In genomic region chr6:47598367-47598766, GRCh38 we compare ENCODE assay signal across 29 cellular contexts.
"Had no signal": no experiment of that assay in that cellular context is flagged by ENCODE, and none has a peak within 500 bp of the region (broad histone marks: within the 10 kb centered on the region; RNA-seq: fewer than 3 reads in every experiment).

No MANE protein-coding gene starts in this region.

- ATAC-seq: stimulated activated effector memory CD8-positive, alpha-beta T cell treated with anti-CD3 and anti-CD28 coated beads, Interleukin-12 subunit alpha, Interleukin-12 subunit beta, amount 100 ng/mL, for 72 hours; stimulated activated memory B cell treated with anti-CD40 and anti-IgM and Interleukin-4, amounts not matched to agents 10 μg/mL and 1 μg/mL and 100 μg/mL, for 72 hours; stimulated activated naive B cell treated with anti-CD40 and anti-IgM and Interleukin-4, amounts not matched to agents 10 μg/mL and 1 μg/mL and 100 μg/mL, for 72 hours; stimulated activated naive CD8-positive, alpha-beta T cell treated with anti-CD3 and anti-CD28 coated beads, Interleukin-15, amount 100 ng/mL, for 72 hours; stimulated activated naive CD8-positive, alpha-beta T cell treated with anti-CD3 and anti-CD28 coated beads, Interleukin-15, Interleukin-2, amounts not matched to agents 100 U/mL and 50 U/mL, for 24 hours; upper lobe of right lung had no signal

- H3K36me3 ChIP-seq: uterus had no signal

- H3K4me3 ChIP-seq: stomach, suprapubic skin, testis, thoracic aorta, thyroid gland, tibial artery, tibial nerve, transverse colon, upper lobe of left lung, upper lobe of right lung, uterus, vagina had no signal

- H3K4me1 ChIP-seq: stomach, testis, thyroid gland, tibial artery, tibial nerve, upper lobe of left lung, upper lobe of right lung, uterus, vagina had no signal

- H3K27ac ChIP-seq: stomach, suprapubic skin, testis, thoracic aorta, thyroid gland, tibial artery, tibial nerve, transverse colon, upper lobe of left lung, upper lobe of right lung, uterus, vagina had no signal

- H3K4me1 Mint-ChIP-seq: stimulated activated effector memory CD8-positive, alpha-beta T cell treated with anti-CD3 and anti-CD28 coated beads, Interleukin-12 subunit alpha, Interleukin-12 subunit beta, amount 100 ng/mL, for 72 hours; stimulated activated memory B cell treated with anti-CD40 and anti-IgM and Interleukin-4, amounts not matched to agents 10 μg/mL and 1 μg/mL and 100 μg/mL, for 72 hours had no signal

- FAIRE-seq: urothelium cell line had no signal

- H3K9me3 Mint-ChIP-seq: stimulated activated effector memory CD8-positive, alpha-beta T cell treated with anti-CD3 and anti-CD28 coated beads, Interleukin-12 subunit alpha, Interleukin-12 subunit beta, amount 100 ng/mL, for 72 hours; stimulated activated memory B cell treated with anti-CD40 and anti-IgM and Interleukin-4, amounts not matched to agents 10 μg/mL and 1 μg/mL and 100 μg/mL, for 72 hours; stimulated activated naive B cell treated with anti-CD40 and anti-IgM and Interleukin-4, amounts not matched to agents 10 μg/mL and 1 μg/mL and 100 μg/mL, for 72 hours; stimulated activated naive CD8-positive, alpha-beta T cell treated with anti-CD3 and anti-CD28 coated beads, Interleukin-15, amount 100 ng/mL, for 72 hours; stimulated activated naive CD8-positive, alpha-beta T cell treated with anti-CD3 and anti-CD28 coated beads, Interleukin-15, Interleukin-2, amounts not matched to agents 100 ng/mL and 50 ng/mL, for 24 hours had no signal

- H3K27me3 Mint-ChIP-seq: stimulated activated memory B cell treated with anti-CD40 and anti-IgM and Interleukin-4, amounts not matched to agents 10 μg/mL and 1 μg/mL and 100 μg/mL, for 72 hours; stimulated activated naive B cell treated with anti-CD40 and anti-IgM and Interleukin-4, amounts not matched to agents 10 μg/mL and 1 μg/mL and 100 μg/mL, for 72 hours; stimulated activated naive CD8-positive, alpha-beta T cell treated with anti-CD3 and anti-CD28 coated beads, Interleukin-15, amount 100 ng/mL, for 72 hours; stimulated activated naive CD8-positive, alpha-beta T cell treated with anti-CD3 and anti-CD28 coated beads, Interleukin-15, Interleukin-2, amounts not matched to agents 100 ng/mL and 50 ng/mL, for 24 hours; type B pancreatic cell had no signal

- H3K27me3 ChIP-seq: stomach, suprapubic skin, testis, thyroid gland, tibial artery, tibial nerve, transverse colon, upper lobe of left lung, upper lobe of right lung, uterus, vagina had no signal

- H3K9me3 ChIP-seq: stomach, suprapubic skin, testis, thoracic aorta, thyroid gland, tibial artery, tibial nerve, transverse colon, upper lobe of left lung, upper lobe of right lung, uterus, vagina had no signal

- H3K4me3 Mint-ChIP-seq: stimulated activated effector memory CD8-positive, alpha-beta T cell treated with anti-CD3 and anti-CD28 coated beads, Interleukin-12 subunit alpha, Interleukin-12 subunit beta, amount 100 ng/mL, for 72 hours; stimulated activated memory B cell treated with anti-CD40 and anti-IgM and Interleukin-4, amounts not matched to agents 10 μg/mL and 1 μg/mL and 100 μg/mL, for 72 hours; stimulated activated naive B cell treated with anti-CD40 and anti-IgM and Interleukin-4, amounts not matched to agents 10 μg/mL and 1 μg/mL and 100 μg/mL, for 72 hours; stimulated activated naive CD8-positive, alpha-beta T cell treated with anti-CD3 and anti-CD28 coated beads, Interleukin-15, amount 100 ng/mL, for 72 hours; stimulated activated naive CD8-positive, alpha-beta T cell treated with anti-CD3 and anti-CD28 coated beads, Interleukin-15, Interleukin-2, amounts not matched to agents 100 ng/mL and 50 ng/mL, for 24 hours; type B pancreatic cell had no signal

- H3K27ac Mint-ChIP-seq: stimulated activated effector memory CD8-positive, alpha-beta T cell treated with anti-CD3 and anti-CD28 coated beads, Interleukin-12 subunit alpha, Interleukin-12 subunit beta, amount 100 ng/mL, for 72 hours; stimulated activated memory B cell treated with anti-CD40 and anti-IgM and Interleukin-4, amounts not matched to agents 10 μg/mL and 1 μg/mL and 100 μg/mL, for 72 hours; stimulated activated naive B cell treated with anti-CD40 and anti-IgM and Interleukin-4, amounts not matched to agents 10 μg/mL and 1 μg/mL and 100 μg/mL, for 72 hours; stimulated activated naive CD8-positive, alpha-beta T cell treated with anti-CD3 and anti-CD28 coated beads, Interleukin-15, Interleukin-2, amounts not matched to agents 100 ng/mL and 50 ng/mL, for 24 hours; type B pancreatic cell had no signal

- DNase-seq: stimulated activated CD4-positive, alpha-beta T cell treated with anti-CD3 and anti-CD28 coated beads, Interleukin-2, amount 100 ng/mL, for 48 hours; stimulated activated CD4-positive, alpha-beta T cell treated with anti-CD3 and anti-CD28 coated beads, Interleukin-4, amount 100 ng/mL, for 1 hour; stimulated activated CD4-positive, alpha-beta T cell treated with anti-CD3 and anti-CD28 coated beads, Interleukin-4, amount 100 ng/mL, for 24 hours; stimulated activated CD4-positive, alpha-beta T cell treated with anti-CD3 and anti-CD28 coated beads, Interleukin-4, amount 100 ng/mL, for 4 hours; stimulated activated CD8-positive, alpha-beta memory T cell treated with anti-CD3 and anti-CD28 coated beads, Interleukin-4, amount 100 ng/mL, for 48 hours; stimulated activated naive B cell treated with anti-CD40 and anti-IgM and Interleukin-4, amounts not matched to agents 10 μg/mL and 1 μg/mL and 100 μg/mL, for 72 hours; stimulated activated naive CD4-positive, alpha-beta T cell; stimulated activated naive CD4-positive, alpha-beta T cell treated with Interleukin-2 at 50 U/mL for 16 hours; stimulated activated naive CD8-positive, alpha-beta T cell treated with anti-CD3 and anti-CD28 coated beads, Interleukin-15, amount 100 ng/mL, for 72 hours; stimulated activated naive CD8-positive, alpha-beta T cell treated with anti-CD3 and anti-CD28 coated beads, Interleukin-15, Interleukin-2, amounts not matched to agents 100 U/mL and 50 U/mL, for 24 hours; stomach; substantia nigra; testis; thyroid gland; tibial artery; transverse colon; trophoblast cell; upper lobe of left lung; upper lobe of right lung; uterus had no signal
